1 cellular context compared by ENCODE assay signal in the genomic region with DNA sequence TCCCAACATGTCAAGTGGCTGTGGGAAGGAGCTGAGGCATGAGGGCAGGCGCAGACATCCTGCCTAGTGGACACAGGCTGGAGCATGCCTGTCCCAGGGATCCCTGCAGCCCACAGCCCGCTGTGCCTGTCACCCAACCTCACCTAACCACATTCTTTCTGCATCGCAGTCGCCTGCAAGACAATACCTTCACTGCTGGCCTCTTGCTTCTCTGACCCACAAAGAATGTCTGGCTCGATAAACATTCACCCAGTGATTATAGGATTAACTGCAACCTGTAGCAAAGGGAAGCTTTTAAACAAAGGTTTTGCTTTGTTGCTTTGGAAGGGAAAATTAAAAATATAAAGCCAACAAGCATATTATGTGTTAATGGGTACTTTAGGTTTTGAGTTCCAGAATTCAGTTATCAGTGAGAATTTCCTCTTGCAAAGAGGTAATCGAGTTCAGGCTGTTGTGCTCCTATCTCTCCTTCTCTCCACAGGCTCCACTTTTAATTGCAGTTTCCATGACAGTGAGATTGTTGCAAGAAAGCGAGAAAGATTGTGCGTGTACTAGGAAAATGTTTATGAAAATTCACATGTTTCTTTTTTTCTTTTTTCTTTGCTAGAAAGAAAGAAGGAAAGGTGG.
TF ChIP-seq lines count a peak whose summit lies in the region.

No MANE protein-coding gene starts in this region.

TF ChIP-seq in WTC11, 78 proteins besides CTCF, POLR2A, EP300 and RAD21 (continued from another document and continues in another):
- TF ChIP-seq, protein P1, sequence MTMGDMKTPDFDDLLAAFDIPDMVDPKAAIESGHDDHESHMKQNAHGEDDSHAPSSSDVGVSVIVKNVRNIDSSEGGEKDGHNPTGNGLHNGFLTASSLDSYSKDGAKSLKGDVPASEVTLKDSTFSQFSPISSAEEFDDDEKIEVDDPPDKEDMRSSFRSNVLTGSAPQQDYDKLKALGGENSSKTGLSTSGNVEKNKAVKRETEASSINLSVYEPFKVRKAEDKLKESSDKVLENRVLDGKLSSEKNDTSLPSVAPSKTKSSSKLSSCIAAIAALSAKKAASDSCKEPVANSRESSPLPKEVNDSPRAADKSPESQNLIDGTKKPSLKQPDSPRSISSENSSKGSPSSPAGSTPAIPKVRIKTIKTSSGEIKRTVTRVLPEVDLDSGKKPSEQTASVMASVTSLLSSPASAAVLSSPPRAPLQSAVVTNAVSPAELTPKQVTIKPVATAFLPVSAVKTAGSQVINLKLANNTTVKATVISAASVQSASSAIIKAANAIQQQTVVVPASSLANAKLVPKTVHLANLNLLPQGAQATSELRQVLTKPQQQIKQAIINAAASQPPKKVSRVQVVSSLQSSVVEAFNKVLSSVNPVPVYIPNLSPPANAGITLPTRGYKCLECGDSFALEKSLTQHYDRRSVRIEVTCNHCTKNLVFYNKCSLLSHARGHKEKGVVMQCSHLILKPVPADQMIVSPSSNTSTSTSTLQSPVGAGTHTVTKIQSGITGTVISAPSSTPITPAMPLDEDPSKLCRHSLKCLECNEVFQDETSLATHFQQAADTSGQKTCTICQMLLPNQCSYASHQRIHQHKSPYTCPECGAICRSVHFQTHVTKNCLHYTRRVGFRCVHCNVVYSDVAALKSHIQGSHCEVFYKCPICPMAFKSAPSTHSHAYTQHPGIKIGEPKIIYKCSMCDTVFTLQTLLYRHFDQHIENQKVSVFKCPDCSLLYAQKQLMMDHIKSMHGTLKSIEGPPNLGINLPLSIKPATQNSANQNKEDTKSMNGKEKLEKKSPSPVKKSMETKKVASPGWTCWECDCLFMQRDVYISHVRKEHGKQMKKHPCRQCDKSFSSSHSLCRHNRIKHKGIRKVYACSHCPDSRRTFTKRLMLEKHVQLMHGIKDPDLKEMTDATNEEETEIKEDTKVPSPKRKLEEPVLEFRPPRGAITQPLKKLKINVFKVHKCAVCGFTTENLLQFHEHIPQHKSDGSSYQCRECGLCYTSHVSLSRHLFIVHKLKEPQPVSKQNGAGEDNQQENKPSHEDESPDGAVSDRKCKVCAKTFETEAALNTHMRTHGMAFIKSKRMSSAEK (CRISPR knock-in tag; IDR thresholded peaks at IDR 0.05; ENCODE audit: borderline replicate concordance): peak; percentile 94; the same call in 1 of the 2 replicates
- TF ChIP-seq ZBTB21 (CRISPR knock-in tag; IDR thresholded peaks at IDR 0.05; ENCODE audit: borderline replicate concordance) (no peak), ETV6 (CRISPR knock-in tag; IDR thresholded peaks at IDR 0.05) (peak; percentile 49; the same call in 1 of the 2 replicates), ZNF121 (CRISPR knock-in tag; IDR thresholded peaks at IDR 0.05) (no peak), ZNF396 (CRISPR knock-in tag; IDR thresholded peaks at IDR 0.05; ENCODE audit: borderline replicate concordance) (no peak), JUN (CRISPR knock-in tag; IDR thresholded peaks at IDR 0.05) (peak; percentile 42; the same call in 1 of the 2 replicates), SMAD3 (CRISPR knock-in tag; IDR thresholded peaks at IDR 0.05; ENCODE audit: borderline replicate concordance) (peak; percentile 65; the same call in 1 of the 2 replicates), ZNF138 (CRISPR knock-in tag; conservative IDR thresholded peaks at IDR 0.05) (no peak), NFATC4 (CRISPR knock-in tag; IDR thresholded peaks at IDR 0.05) (peak; percentile 81; the same call in 1 of the 2 replicates), TP53 (CRISPR knock-in tag; IDR thresholded peaks at IDR 0.05) (no peak), RORB (CRISPR knock-in tag; IDR thresholded peaks at IDR 0.05) (no peak), CREM (CRISPR knock-in tag; IDR thresholded peaks at IDR 0.05) (no peak), ZNF219 (CRISPR knock-in tag; IDR thresholded peaks at IDR 0.05; ENCODE audit: borderline replicate concordance) (peak; percentile 54; the same call in 1 of the 2 replicates), GABPB1 (CRISPR knock-in tag; IDR thresholded peaks at IDR 0.05) (no peak), SOX15 (CRISPR knock-in tag; IDR thresholded peaks at IDR 0.05) (no peak), PRRX2 (CRISPR knock-in tag; IDR thresholded peaks at IDR 0.05) (peak; percentile 88; the same call in 1 of the 2 replicates), TCF7 (CRISPR knock-in tag; IDR thresholded peaks at IDR 0.05; ENCODE audit: low read depth) (no peak), ZNF317 (CRISPR knock-in tag; IDR thresholded peaks at IDR 0.05; ENCODE audit: borderline replicate concordance, low read depth) (no peak), ZNF263 (CRISPR knock-in tag; IDR thresholded peaks at IDR 0.05; ENCODE audit: low read depth) (no peak), NFYB (CRISPR knock-in tag; conservative IDR thresholded peaks at IDR 0.05; ENCODE audit: low read depth) (no peak), ESRRA (CRISPR knock-in tag; IDR thresholded peaks at IDR 0.05; ENCODE audit: borderline replicate concordance) (no peak), MXD4 (CRISPR knock-in tag; IDR thresholded peaks at IDR 0.05; ENCODE audit: borderline replicate concordance) (no peak), RELA (CRISPR knock-in tag; IDR thresholded peaks at IDR 0.05; ENCODE audit: borderline replicate concordance) (no peak), HMGA2 (CRISPR knock-in tag; IDR thresholded peaks at IDR 0.05) (no peak), TEAD1 (CRISPR knock-in tag; IDR thresholded peaks at IDR 0.05) (peak; percentile 100), ZNF416 (CRISPR knock-in tag; IDR thresholded peaks at IDR 0.05) (no peak)
- TF ChIP-seq, protein P2, sequence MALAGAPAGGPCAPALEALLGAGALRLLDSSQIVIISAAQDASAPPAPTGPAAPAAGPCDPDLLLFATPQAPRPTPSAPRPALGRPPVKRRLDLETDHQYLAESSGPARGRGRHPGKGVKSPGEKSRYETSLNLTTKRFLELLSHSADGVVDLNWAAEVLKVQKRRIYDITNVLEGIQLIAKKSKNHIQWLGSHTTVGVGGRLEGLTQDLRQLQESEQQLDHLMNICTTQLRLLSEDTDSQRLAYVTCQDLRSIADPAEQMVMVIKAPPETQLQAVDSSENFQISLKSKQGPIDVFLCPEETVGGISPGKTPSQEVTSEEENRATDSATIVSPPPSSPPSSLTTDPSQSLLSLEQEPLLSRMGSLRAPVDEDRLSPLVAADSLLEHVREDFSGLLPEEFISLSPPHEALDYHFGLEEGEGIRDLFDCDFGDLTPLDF (CRISPR knock-in tag; IDR thresholded peaks at IDR 0.05): no peak
- TF ChIP-seq, protein P3, sequence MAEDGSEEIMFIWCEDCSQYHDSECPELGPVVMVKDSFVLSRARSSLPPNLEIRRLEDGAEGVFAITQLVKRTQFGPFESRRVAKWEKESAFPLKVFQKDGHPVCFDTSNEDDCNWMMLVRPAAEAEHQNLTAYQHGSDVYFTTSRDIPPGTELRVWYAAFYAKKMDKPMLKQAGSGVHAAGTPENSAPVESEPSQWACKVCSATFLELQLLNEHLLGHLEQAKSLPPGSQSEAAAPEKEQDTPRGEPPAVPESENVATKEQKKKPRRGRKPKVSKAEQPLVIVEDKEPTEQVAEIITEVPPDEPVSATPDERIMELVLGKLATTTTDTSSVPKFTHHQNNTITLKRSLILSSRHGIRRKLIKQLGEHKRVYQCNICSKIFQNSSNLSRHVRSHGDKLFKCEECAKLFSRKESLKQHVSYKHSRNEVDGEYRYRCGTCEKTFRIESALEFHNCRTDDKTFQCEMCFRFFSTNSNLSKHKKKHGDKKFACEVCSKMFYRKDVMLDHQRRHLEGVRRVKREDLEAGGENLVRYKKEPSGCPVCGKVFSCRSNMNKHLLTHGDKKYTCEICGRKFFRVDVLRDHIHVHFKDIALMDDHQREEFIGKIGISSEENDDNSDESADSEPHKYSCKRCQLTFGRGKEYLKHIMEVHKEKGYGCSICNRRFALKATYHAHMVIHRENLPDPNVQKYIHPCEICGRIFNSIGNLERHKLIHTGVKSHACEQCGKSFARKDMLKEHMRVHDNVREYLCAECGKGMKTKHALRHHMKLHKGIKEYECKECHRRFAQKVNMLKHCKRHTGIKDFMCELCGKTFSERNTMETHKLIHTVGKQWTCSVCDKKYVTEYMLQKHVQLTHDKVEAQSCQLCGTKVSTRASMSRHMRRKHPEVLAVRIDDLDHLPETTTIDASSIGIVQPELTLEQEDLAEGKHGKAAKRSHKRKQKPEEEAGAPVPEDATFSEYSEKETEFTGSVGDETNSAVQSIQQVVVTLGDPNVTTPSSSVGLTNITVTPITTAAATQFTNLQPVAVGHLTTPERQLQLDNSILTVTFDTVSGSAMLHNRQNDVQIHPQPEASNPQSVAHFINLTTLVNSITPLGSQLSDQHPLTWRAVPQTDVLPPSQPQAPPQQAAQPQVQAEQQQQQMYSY (CRISPR knock-in tag; IDR thresholded peaks at IDR 0.05): no peak
- TF ChIP-seq, protein P4, sequence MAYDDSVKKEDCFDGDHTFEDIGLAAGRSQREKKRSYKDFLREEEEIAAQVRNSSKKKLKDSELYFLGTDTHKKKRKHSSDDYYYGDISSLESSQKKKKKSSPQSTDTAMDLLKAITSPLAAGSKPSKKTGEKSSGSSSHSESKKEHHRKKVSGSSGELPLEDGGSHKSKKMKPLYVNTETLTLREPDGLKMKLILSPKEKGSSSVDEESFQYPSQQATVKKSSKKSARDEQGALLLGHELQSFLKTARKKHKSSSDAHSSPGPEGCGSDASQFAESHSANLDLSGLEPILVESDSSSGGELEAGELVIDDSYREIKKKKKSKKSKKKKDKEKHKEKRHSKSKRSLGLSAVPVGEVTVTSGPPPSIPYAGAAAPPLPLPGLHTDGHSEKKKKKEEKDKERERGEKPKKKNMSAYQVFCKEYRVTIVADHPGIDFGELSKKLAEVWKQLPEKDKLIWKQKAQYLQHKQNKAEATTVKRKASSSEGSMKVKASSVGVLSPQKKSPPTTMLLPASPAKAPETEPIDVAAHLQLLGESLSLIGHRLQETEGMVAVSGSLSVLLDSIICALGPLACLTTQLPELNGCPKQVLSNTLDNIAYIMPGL (CRISPR knock-in tag; IDR thresholded peaks at IDR 0.05): no peak
- TF ChIP-seq, protein P5, sequence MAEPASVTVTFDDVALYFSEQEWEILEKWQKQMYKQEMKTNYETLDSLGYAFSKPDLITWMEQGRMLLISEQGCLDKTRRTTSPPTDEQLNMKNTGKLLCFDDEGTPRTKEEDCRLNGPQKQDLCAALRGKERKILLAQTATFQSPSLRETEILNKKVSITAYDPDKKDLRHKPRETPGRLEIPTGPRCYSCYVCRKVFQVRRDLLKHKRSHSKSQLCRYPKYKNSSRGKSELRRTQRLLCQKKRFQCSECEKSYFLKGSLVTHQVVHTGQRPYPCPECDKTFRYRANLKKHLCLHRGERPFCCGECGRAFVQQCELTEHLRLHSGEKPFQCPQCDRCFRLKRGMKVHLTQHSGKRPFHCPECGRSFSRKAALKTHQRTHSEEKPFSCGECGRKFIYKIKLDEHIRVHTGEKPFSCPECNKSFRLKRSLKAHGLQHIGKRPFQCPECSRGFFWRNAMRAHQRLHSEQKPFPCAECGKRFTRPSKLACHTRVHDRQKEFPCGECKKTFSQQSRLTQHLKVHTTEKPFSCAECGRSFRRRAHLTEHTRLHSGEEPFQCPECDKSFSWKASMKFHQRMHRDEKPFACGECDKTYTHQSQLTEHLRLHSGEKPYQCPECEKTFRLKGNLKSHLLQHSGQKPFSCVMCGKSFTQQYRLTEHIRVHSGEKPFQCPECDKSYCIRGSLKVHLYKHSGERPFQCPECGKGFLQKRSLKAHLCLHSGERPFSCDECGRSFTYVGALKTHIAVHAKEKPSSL (CRISPR knock-in tag; conservative IDR thresholded peaks at IDR 0.05): peak; percentile 79; the same call in 1 of the 2 replicates
- TF ChIP-seq, protein P6, sequence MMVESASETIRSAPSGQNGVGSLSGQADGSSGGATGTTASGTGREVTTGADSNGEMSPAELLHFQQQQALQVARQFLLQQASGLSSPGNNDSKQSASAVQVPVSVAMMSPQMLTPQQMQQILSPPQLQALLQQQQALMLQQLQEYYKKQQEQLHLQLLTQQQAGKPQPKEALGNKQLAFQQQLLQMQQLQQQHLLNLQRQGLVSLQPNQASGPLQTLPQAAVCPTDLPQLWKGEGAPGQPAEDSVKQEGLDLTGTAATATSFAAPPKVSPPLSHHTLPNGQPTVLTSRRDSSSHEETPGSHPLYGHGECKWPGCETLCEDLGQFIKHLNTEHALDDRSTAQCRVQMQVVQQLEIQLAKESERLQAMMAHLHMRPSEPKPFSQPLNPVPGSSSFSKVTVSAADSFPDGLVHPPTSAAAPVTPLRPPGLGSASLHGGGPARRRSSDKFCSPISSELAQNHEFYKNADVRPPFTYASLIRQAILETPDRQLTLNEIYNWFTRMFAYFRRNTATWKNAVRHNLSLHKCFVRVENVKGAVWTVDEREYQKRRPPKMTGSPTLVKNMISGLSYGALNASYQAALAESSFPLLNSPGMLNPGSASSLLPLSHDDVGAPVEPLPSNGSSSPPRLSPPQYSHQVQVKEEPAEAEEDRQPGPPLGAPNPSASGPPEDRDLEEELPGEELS (CRISPR knock-in tag; IDR thresholded peaks at IDR 0.05): peak; percentile 88
- TF ChIP-seq, protein P7, sequence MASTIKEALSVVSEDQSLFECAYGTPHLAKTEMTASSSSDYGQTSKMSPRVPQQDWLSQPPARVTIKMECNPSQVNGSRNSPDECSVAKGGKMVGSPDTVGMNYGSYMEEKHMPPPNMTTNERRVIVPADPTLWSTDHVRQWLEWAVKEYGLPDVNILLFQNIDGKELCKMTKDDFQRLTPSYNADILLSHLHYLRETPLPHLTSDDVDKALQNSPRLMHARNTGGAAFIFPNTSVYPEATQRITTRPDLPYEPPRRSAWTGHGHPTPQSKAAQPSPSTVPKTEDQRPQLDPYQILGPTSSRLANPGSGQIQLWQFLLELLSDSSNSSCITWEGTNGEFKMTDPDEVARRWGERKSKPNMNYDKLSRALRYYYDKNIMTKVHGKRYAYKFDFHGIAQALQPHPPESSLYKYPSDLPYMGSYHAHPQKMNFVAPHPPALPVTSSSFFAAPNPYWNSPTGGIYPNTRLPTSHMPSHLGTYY (CRISPR knock-in tag; IDR thresholded peaks at IDR 0.05): peak; percentile 74; the same call in 1 of the 2 replicates
- TF ChIP-seq, protein P8, sequence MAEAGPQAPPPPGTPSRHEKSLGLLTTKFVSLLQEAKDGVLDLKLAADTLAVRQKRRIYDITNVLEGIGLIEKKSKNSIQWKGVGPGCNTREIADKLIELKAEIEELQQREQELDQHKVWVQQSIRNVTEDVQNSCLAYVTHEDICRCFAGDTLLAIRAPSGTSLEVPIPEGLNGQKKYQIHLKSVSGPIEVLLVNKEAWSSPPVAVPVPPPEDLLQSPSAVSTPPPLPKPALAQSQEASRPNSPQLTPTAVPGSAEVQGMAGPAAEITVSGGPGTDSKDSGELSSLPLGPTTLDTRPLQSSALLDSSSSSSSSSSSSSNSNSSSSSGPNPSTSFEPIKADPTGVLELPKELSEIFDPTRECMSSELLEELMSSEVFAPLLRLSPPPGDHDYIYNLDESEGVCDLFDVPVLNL (CRISPR knock-in tag; IDR thresholded peaks at IDR 0.05; ENCODE audit: borderline replicate concordance, low read depth): no peak
- TF ChIP-seq, protein P9, sequence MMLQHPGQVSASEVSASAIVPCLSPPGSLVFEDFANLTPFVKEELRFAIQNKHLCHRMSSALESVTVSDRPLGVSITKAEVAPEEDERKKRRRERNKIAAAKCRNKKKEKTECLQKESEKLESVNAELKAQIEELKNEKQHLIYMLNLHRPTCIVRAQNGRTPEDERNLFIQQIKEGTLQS (CRISPR knock-in tag; conservative IDR thresholded peaks at IDR 0.05): no peak
- TF ChIP-seq, protein P10, sequence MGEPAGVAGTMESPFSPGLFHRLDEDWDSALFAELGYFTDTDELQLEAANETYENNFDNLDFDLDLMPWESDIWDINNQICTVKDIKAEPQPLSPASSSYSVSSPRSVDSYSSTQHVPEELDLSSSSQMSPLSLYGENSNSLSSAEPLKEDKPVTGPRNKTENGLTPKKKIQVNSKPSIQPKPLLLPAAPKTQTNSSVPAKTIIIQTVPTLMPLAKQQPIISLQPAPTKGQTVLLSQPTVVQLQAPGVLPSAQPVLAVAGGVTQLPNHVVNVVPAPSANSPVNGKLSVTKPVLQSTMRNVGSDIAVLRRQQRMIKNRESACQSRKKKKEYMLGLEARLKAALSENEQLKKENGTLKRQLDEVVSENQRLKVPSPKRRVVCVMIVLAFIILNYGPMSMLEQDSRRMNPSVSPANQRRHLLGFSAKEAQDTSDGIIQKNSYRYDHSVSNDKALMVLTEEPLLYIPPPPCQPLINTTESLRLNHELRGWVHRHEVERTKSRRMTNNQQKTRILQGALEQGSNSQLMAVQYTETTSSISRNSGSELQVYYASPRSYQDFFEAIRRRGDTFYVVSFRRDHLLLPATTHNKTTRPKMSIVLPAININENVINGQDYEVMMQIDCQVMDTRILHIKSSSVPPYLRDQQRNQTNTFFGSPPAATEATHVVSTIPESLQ (CRISPR knock-in tag; IDR thresholded peaks at IDR 0.05): no peak
